In the genomic region with DNA sequence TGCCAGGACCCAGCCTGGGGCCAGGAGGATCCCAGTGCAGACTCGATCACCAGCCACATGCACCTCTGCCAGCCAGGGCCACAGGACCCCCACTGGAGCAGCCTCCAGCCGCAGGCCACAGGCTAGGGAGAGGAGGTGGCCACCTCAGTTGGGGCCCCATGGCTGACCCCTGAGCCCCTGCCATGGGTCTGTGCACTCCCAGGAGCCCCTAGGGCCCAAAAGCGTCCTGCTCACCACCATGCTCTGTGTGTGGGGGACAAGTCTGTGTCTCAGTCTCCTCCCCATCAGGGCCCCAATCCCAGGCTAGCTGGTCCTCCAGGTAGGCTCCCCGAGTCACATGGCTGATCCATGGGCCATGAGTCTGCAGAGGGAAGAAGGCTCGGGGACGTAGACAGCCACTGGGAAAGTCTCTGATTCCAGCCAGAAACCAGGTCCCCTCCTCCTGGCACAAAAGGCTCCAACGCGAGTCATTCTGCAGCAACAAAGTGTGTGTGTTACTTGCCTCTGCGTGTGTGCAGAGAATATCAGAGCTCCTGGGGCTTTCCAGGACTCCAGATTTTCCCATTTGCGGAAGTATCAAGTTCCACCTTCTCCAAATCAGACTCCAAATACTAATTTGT, we compare ENCODE assay signal across 6 cellular contexts. TPM values are rescaled to one million over a fixed set of nuclear protein-coding genes. Genes with fewer than 3 reads are reported as not detected.
DNase-seq lines count a peak whose midpoint lies in the region; ATAC-seq and TF ChIP-seq lines count a peak whose summit lies in the region.

No MANE protein-coding gene starts in this region.

- no peaks in the 10 kb centered on the region for H3K36me3 ChIP-seq in psoas muscle (ENCODE audit: insufficient read depth in 1 of 2, low read depth in 1 of 2)

- H3K4me3 ChIP-seq in dorsolateral prefrontal cortex = peak overlapping the region; percentile 25 to 78 (median 64)
- H3K4me3 ChIP-seq in psoas muscle = peak overlapping the region; percentile 70

- intact Hi-C loops in Right ventricle myocardium inferior (cut with DNase I) = loop anchor here (1.0 to 2.0 kb wide), 5 partner anchors 29 to 156 kb away; partner anchors contain the start of genes HSD3B7, ZNF646 and ZNF668
- intact Hi-C loops in cardiac septum (cut with DNase I) = loop anchor here (1.0 to 2.0 kb wide), 4 partner anchors 29 to 156 kb away; partner anchors contain the start of genes FUS, HSD3B7, ZNF646 and ZNF668
- intact Hi-C loops in dorsolateral prefrontal cortex (cut with DNase I) = loop anchor here (1.0 to 5.0 kb wide), 5 partner anchors 23 to 301 kb away; partner anchors contain the start of genes FUS (in 2 of the 2), BCKDK (in 1 of the 2) and ZNF843 (in 1 of the 2)
- intact Hi-C loops in psoas muscle (cut with DNase I) = loop anchor here (1.0 to 5.0 kb wide), 3 partner anchors 34 to 157 kb away; partner anchors contain the start of genes BCKDK (in 1 of the 2), HSD3B7 (in 1 of the 2) and VKORC1 (in 1 of the 2)

- DNase-seq in Right ventricle myocardium inferior (ENCODE audit: missing footprints) (no peak), cardiac septum (ENCODE audit: low spot score) (no peak), dorsolateral prefrontal cortex (peak in 2 of 10 donors; percentile 20 to 43), psoas muscle (peak in 1 of 2 donors; percentile 63), SIG-M5 (lab: John Stamatoyannopoulos, UW) (no peak), NAMALWA (ENCODE audit: low spot score) (no peak)

- WGBS in psoas muscle, 3 donors = 25 to 28% (median 25%) methylated on average over 10 of the region's 10 CpGs

- H3K9me3 ChIP-seq in psoas muscle = no peaks in the 10 kb centered on the region

- TF ChIP-seq CTCF in dorsolateral prefrontal cortex (IDR thresholded peaks at IDR 0.05 in 54 of 56, conservative IDR thresholded peaks at IDR 0.05 in 2 of 56; ENCODE audit: low read depth in 1 of 56, partially characterized antibody in 56 of 56) (no peak), psoas muscle (IDR thresholded peaks at IDR 0.05) (no peak)

- peaks cover 0 to 2% (median 0%) of the 10 kb centered on the region in 45 donors for H3K27me3 ChIP-seq in dorsolateral prefrontal cortex
- no peaks in the 10 kb centered on the region for H3K27me3 ChIP-seq in psoas muscle (ENCODE audit: insufficient read depth in 3 of 3, low read length in 2 of 3)

- H3K4me1 ChIP-seq in psoas muscle = peaks cover 23% of the 10 kb centered on the region

- peak overlapping the region in 56 of 59 donors; percentile 2 to 91 (median 80) for H3K27ac ChIP-seq in dorsolateral prefrontal cortex
- peak overlapping the region; percentile 82 for H3K27ac ChIP-seq in psoas muscle

- ATAC-seq in Right ventricle myocardium inferior (peak; percentile 2), psoas muscle (peak in 3 of 4 donors; percentile 2 to 4 (median 4))

RNA-seq across cellular contexts. Expression of gene PRSS8, which starts 6.1 kb away (rescaled TPM):
- not detected for total RNA-seq in Right ventricle myocardium inferior
- total RNA-seq in cardiac septum = not detected
- total RNA-seq in dorsolateral prefrontal cortex = 1 to 10 TPM in 3 of 120 experiments, under 1 TPM in 34, not detected in 83; 0.29 to 1.6 (median 0.47) TPM
- total RNA-seq in psoas muscle = not detected
- under 1 TPM in 2 of 3 donors, not detected in 1; 0.07 to 0.22 TPM for polyA plus RNA-seq in psoas muscle

RNA-seq across cellular contexts. Expression of gene PRSS36, which starts 8.3 kb away (rescaled TPM):
- total RNA-seq in Right ventricle myocardium inferior (3.0 TPM), cardiac septum (1.1 TPM), dorsolateral prefrontal cortex (1 to 10 TPM in 105 of 120 experiments, under 1 TPM in 15; 0.39 to 6.2 (median 2.1) TPM), psoas muscle (1 to 10 TPM in 1 of 4 donors, under 1 TPM in 3; 0.47 to 1.1 (median 0.67) TPM)
- polyA plus RNA-seq in psoas muscle = 1 to 10 TPM in 2 of 3 donors, under 1 TPM in 1; 0.24 to 1.7 (median 1.3) TPM

RNA-seq across cellular contexts. Expression of gene KAT8, which starts 24.1 kb away (rescaled TPM):
- total RNA-seq in Right ventricle myocardium inferior (67.4 TPM), cardiac septum (56.5 TPM), dorsolateral prefrontal cortex (10 to 100 TPM; 58.1 to 99.4 (median 78.1) TPM), psoas muscle (10 to 100 TPM; 39.9 to 75.4 (median 61.2) TPM)
- polyA plus RNA-seq in psoas muscle = 10 to 100 TPM; 36.1 to 56.7 (median 51.2) TPM

RNA-seq across cellular contexts. Expression of gene BCKDK, which starts 33.4 kb away (rescaled TPM):
- total RNA-seq in Right ventricle myocardium inferior (79.7 TPM), cardiac septum (56.4 TPM), dorsolateral prefrontal cortex (10 to 100 TPM; 27.7 to 57.4 (median 35.6) TPM), psoas muscle (10 to 100 TPM; 36.7 to 72.8 (median 55.4) TPM)
- 10 to 100 TPM; 46.6 to 58.6 (median 47.3) TPM for polyA plus RNA-seq in psoas muscle

RNA-seq across cellular contexts. Expression of gene FUS, which starts 38.3 kb away (rescaled TPM):
- total RNA-seq in Right ventricle myocardium inferior (86.8 TPM), cardiac septum (158 TPM), dorsolateral prefrontal cortex (100 to 1,000 TPM; 158 to 315 (median 238) TPM), psoas muscle (100 to 1,000 TPM; 133 to 246 (median 160) TPM)
- 100 to 1,000 TPM; 117 to 185 (median 159) TPM for polyA plus RNA-seq in psoas muscle
